1 cellular context compared by ENCODE assay signal in genomic region chr5:160475864-160476438, GRCh38.
A peak's percentile ranks its signal among the peaks of the same experiment; 100 is the strongest.
TF ChIP-seq lines count a peak whose summit lies in the region.

No MANE protein-coding gene starts in this region.

TF ChIP-seq in HepG2, 621 proteins besides CTCF, POLR2A, EP300 and RAD21 (continued from another document and continues in another):
- TF ChIP-seq ZNF607 (CRISPR knock-in tag; IDR thresholded peaks at IDR 0.05; ENCODE audit: borderline replicate concordance) (0 out of 2 replicates have a peak, but pooled peaks have one; percentile 23), FOXK1 (CRISPR knock-in tag; IDR thresholded peaks at IDR 0.05; ENCODE audit: borderline replicate concordance, low read depth) (peak; percentile 83; the same call in 1 of the 2 replicates), MTA3 (CRISPR knock-in tag; IDR thresholded peaks at IDR 0.05) (no peak), PRDM15 (CRISPR knock-in tag; IDR thresholded peaks at IDR 0.05) (peak; percentile 80), ZNF503 (CRISPR knock-in tag; IDR thresholded peaks at IDR 0.05) (peak; percentile 91), ARNTL (CRISPR knock-in tag; IDR thresholded peaks at IDR 0.05) (peak; percentile 55), PRDM4 (CRISPR knock-in tag; IDR thresholded peaks at IDR 0.05; ENCODE audit: borderline replicate concordance) (no peak), NONO (IDR thresholded peaks at IDR 0.05) (no peak), NONO (CRISPR knock-in tag; conservative IDR thresholded peaks at IDR 0.05) (peak; percentile 67; the same call in 1 of the 2 replicates), LCORL (IDR thresholded peaks at IDR 0.05) (no peak; the same call in 1 of the 2 replicates), LCORL (CRISPR knock-in tag; IDR thresholded peaks at IDR 0.05) (peak; percentile 90), NBN (conservative IDR thresholded peaks at IDR 0.05) (no peak), DRAP1 (CRISPR knock-in tag; IDR thresholded peaks at IDR 0.05) (peak; percentile 83; the same call in 1 of the 2 replicates), ZNF431 (CRISPR knock-in tag; IDR thresholded peaks at IDR 0.05; ENCODE audit: borderline replicate concordance, low read depth) (peak; percentile 59; the same call in 1 of the 2 replicates), MLX (CRISPR knock-in tag; IDR thresholded peaks at IDR 0.05) (0 out of 2 replicates have a peak, but pooled peaks have one; percentile 16), ZNF263 (CRISPR knock-in tag; IDR thresholded peaks at IDR 0.05) (0 out of 2 replicates have a peak, but pooled peaks have one; percentile 15), ARID5B (CRISPR knock-in tag; IDR thresholded peaks at IDR 0.05) (peak; percentile 96), RELA (CRISPR knock-in tag; IDR thresholded peaks at IDR 0.05) (peak; percentile 86; the same call in 1 of the 2 replicates), HNF1A (IDR thresholded peaks at IDR 0.05; ENCODE audit: low read depth) (peak; percentile 79), HNF1A (CRISPR knock-in tag; IDR thresholded peaks at IDR 0.05; ENCODE audit: borderline replicate concordance) (peak; percentile 91; the same call in 1 of the 2 replicates), AFF4 (CRISPR knock-in tag; IDR thresholded peaks at IDR 0.05) (peak; percentile 28; the same call in 1 of the 2 replicates), BCLAF1 (IDR thresholded peaks at IDR 0.05) (no peak), PHB2 (IDR thresholded peaks at IDR 0.05; ENCODE audit: partially characterized antibody) (no peak)
